ENCODE assay signal across 8 cellular contexts in genomic region chr16:88455610-88456355, GRCh38. TPM values are rescaled to one million over a fixed set of nuclear protein-coding genes. Genes with fewer than 3 reads are reported as not detected.
DNase-seq lines count a peak whose midpoint lies in the region; ATAC-seq and TF ChIP-seq lines count a peak whose summit lies in the region.

No MANE protein-coding gene starts in this region.

- peak overlapping the region; percentile 50 for H3K4me3 ChIP-seq in astrocyte of the cerebellum (ENCODE audit: low read depth, low read length)

- DNase-seq in ELR (ENCODE audit: low read depth) (peak; percentile 62), HFFc6 (no peak), T-helper 1 cell (peak; percentile 56 to 74 (median 62)), astrocyte of the cerebellum (ENCODE audit: low read depth) (no peak), left lobe of liver (ENCODE audit: low spot score) (peak; percentile 62)
- peak; percentile 65 to 79 (median 73) for DNase-seq in stimulated activated CD4-positive, alpha-beta T cell treated with anti-CD3 and anti-CD28 coated beads, TNF-alpha, amount 100 ng/mL, for 48 hours (ENCODE audit: low read depth in 3 of 3)

- H3K27ac Mint-ChIP-seq in HFFc6, result no peak overlapping the region

- H3K4me3 Mint-ChIP-seq in HFFc6, result peak overlapping the region; percentile 76

- peaks cover 2% of the 10 kb centered on the region for H3K27me3 Mint-ChIP-seq in HFFc6 (ENCODE audit: insufficient read depth)

- TF ChIP-seq CTCF in HFFc6 (IDR thresholded peaks at IDR 0.05), result no peak
- TF ChIP-seq CTCF in astrocyte of the cerebellum (IDR thresholded peaks at IDR 0.05; ENCODE audit: low read depth, low read length, missing control alignments), result peak; percentile 4

- no peaks in the 10 kb centered on the region for H3K36me3 Mint-ChIP-seq in HFFc6 (ENCODE audit: low read depth)

- ATAC-seq in left lobe of liver, result peak; percentile 1
- no peak for ATAC-seq in HG02642 (IDR thresholded peaks at IDR 0.05; ENCODE audit: poor library complexity, unreplicated experiment)
- ATAC-seq in HG03045 (IDR thresholded peaks at IDR 0.05; ENCODE audit: unreplicated experiment), result no peak

- peaks cover 14% of the 10 kb centered on the region for H3K4me1 Mint-ChIP-seq in HFFc6 (ENCODE audit: low read depth)

- in situ Hi-C loops in astrocyte of the cerebellum (cut with HindIII; ENCODE audit: low sequenced_read_pairs), result no loop called here

- H3K9me3 Mint-ChIP-seq in HFFc6, result no peaks in the 10 kb centered on the region

RNA-seq across cellular contexts. Expression of gene ZFPM1, which starts 2.7 kb away (rescaled TPM):
- total RNA-seq in HFFc6 (2021; fragmentation: NEBNext Ultra II Directional; extraction: Animal tissue kit (Norgen Biotek cat#: 25700)), result 1 to 10 TPM; 4.5 to 6.4 (median 5.1) TPM
- total RNA-seq in left lobe of liver, result 14.6 TPM

Comparison
In these comparisons a context has a peak if more than half of its experiments do, and no peak if none do; other contexts are left out.
1. DNase-seq: peak in ELR (single experiment), T-helper 1 cell (5 of 5), left lobe of liver (single experiment) and stimulated activated CD4-positive, alpha-beta T cell treated with anti-CD3 and anti-CD28 coated beads, TNF-alpha, amount 100 ng/mL, for 48 hours (3 of 3); none in HFFc6 (single experiment) and astrocyte of the cerebellum (single experiment).